Comparison of ENCODE assay signal across 9 cellular contexts in genomic region chr12:57735952-57736742, GRCh38. TPM values are rescaled to one million over a fixed set of nuclear protein-coding genes. Genes with fewer than 3 reads are reported as not detected.
DNase-seq lines count a peak whose midpoint lies in the region; ATAC-seq, FAIRE-seq and TF ChIP-seq lines count a peak whose summit lies in the region.
"Had no signal": no experiment of that assay in that cellular context is flagged by ENCODE, and none has a peak within 500 bp of the region (broad histone marks: within the 10 kb centered on the region; RNA-seq: fewer than 3 reads in every experiment).

No MANE protein-coding gene starts in this region.

- H3K27me3 Mint-ChIP-seq in neural progenitor cell (ENCODE audit: insufficient read depth, low read depth) (peaks cover 38% of the 10 kb centered on the region), natural killer cell (ENCODE audit: low read depth in 2 of 2) (no peaks in the 10 kb centered on the region)

- H3K9me3 ChIP-seq in ectodermal cell (ENCODE audit: control insufficient read depth, low read length) = no peaks in the 10 kb centered on the region
- no peaks in the 10 kb centered on the region for H3K9me3 ChIP-seq in neural progenitor cell (ENCODE audit: low read depth)

- intact Hi-C loops in natural killer cell (cut with micrococcal nuclease) = no loop called here

- H3K79me2 ChIP-seq in neural progenitor cell (ENCODE audit: low read depth) = no peaks in the 10 kb centered on the region

- peaks cover 39% of the 10 kb centered on the region for H4K20me1 ChIP-seq in neural progenitor cell (ENCODE audit: low read depth)

- FAIRE-seq in D721Med (lab: Jason Lieb, UNC) = no peak

- H3K27ac ChIP-seq in ectodermal cell (ENCODE audit: insufficient read depth, low read depth, low read length, poor library complexity, severe bottlenecking) (no peak overlapping the region), neural progenitor cell (no peak overlapping the region)
- H3K27ac ChIP-seq: HL-60 had no signal

- peaks cover 4% of the 10 kb centered on the region for H3K36me3 Mint-ChIP-seq in neural progenitor cell
- H3K36me3 Mint-ChIP-seq in natural killer cell = peaks cover 7% of the 10 kb centered on the region

- H3K4me1 Mint-ChIP-seq in neural progenitor cell (peaks cover 44% of the 10 kb centered on the region), natural killer cell (peaks cover 35 to 45% of the 10 kb centered on the region in 2 donors)

- peaks cover 32% of the 10 kb centered on the region for H3F3A ChIP-seq in neural progenitor cell (ENCODE audit: low read depth)

- peak overlapping the region; percentile 4 for H3K27ac Mint-ChIP-seq in neural progenitor cell
- H3K27ac Mint-ChIP-seq in natural killer cell = peak overlapping the region in 1 of 2 donors; percentile 74

- H3K36me3 ChIP-seq in ectodermal cell (ENCODE audit: control insufficient read depth, insufficient read depth, low read length) (no peaks in the 10 kb centered on the region), neural progenitor cell (no peaks in the 10 kb centered on the region)

- TF ChIP-seq CTCF in D721Med (IDR thresholded peaks at IDR 0.05; ENCODE audit: insufficient read depth, missing control alignments) = peak; percentile 24
- peak; percentile 48 for TF ChIP-seq CTCF in neural progenitor cell (IDR thresholded peaks at IDR 0.05)
- no peak for TF ChIP-seq CTCF in natural killer cell (IDR thresholded peaks at IDR 0.05)

- H3K9me3 Mint-ChIP-seq in neural progenitor cell = no peaks in the 10 kb centered on the region
- H3K9me3 Mint-ChIP-seq in natural killer cell = no peaks in the 10 kb centered on the region

- DNase-seq in D721Med (ENCODE audit: insufficient read length, low spot score) = no peak
- peak; percentile 48 for DNase-seq in NCI-H460 (ENCODE audit: extremely low read depth, low read depth)
- peak; percentile 80 for DNase-seq in neural progenitor cell (ENCODE audit: low spot score)
- no peak for DNase-seq in natural killer cell

- peak overlapping the region; percentile 98 for H3K4me2 ChIP-seq in neural progenitor cell

- WGBS in ectodermal cell, 2 experiments = 1% methylated on average over 47 to 49 of the region's 49 CpGs

- ATAC-seq in natural killer cell (no peak), GM21515 (IDR thresholded peaks at IDR 0.05; ENCODE audit: unreplicated experiment) (no peak), GM21381 (IDR thresholded peaks at IDR 0.05; ENCODE audit: unreplicated experiment) (no peak), GM19035 (IDR thresholded peaks at IDR 0.05; ENCODE audit: unreplicated experiment) (no peak)

- no peak overlapping the region for H2AFZ ChIP-seq in neural progenitor cell (replicated peaks)

- H3K4me3 Mint-ChIP-seq in neural progenitor cell (peak overlapping the region; percentile 80), natural killer cell (no peak overlapping the region)

- peak overlapping the region; percentile 16 for H3K4me3 ChIP-seq in ectodermal cell (ENCODE audit: insufficient read depth, low read depth, low read length)
- H3K4me3 ChIP-seq in neural progenitor cell = peak overlapping the region; percentile 44

- H3K4me1 ChIP-seq in ectodermal cell (ENCODE audit: control insufficient read depth, insufficient read depth, low read length) = peaks cover 30% of the 10 kb centered on the region
- H3K4me1 ChIP-seq in neural progenitor cell = peaks cover 24% of the 10 kb centered on the region

- H3K9ac ChIP-seq in neural progenitor cell = no peak overlapping the region

- H3K27me3 ChIP-seq in ectodermal cell (ENCODE audit: control insufficient read depth, insufficient read depth, low read length, poor library complexity, severe bottlenecking) = peaks cover 100% of the 10 kb centered on the region
- H3K27me3 ChIP-seq in neural progenitor cell = peaks cover 100% of the 10 kb centered on the region

RNA-seq across cellular contexts. Expression of gene AGAP2, which starts 2.4 kb away (rescaled TPM):
- total RNA-seq in NCI-H460 (2014; rRNA removed; shearing (Covaris generic)) = 0.06 TPM in 1 of 2 replicates, not detected in the other
- polyA plus RNA-seq in NCI-H460 (2014; cell fraction: nucleus; rRNA removed) = 0.03 and 0.20 TPM in 2 replicates
- polyA plus RNA-seq in ectodermal cell (2013, experiment 1 of 4) = 2.3 TPM
- polyA plus RNA-seq in ectodermal cell (2013, experiment 2 of 4) = 2.6 TPM
- 3.1 TPM for polyA plus RNA-seq in ectodermal cell (2013, experiment 3 of 4)
- 2.5 TPM for polyA plus RNA-seq in ectodermal cell (2013, experiment 4 of 4)
- total RNA-seq in neural progenitor cell (ENCODE audit: low replicate concordance) = 1.7 and 2.7 TPM in 2 replicates
- 10 to 100 TPM; 54.1 to 63.5 (median 54.8) TPM for total RNA-seq in natural killer cell

RNA-seq across cellular contexts. Expression of gene TSPAN31, which starts 8.7 kb away (rescaled TPM):
- 44.4 and 49.9 TPM in 2 replicates for total RNA-seq in NCI-H460 (2014; rRNA removed; shearing (Covaris generic))
- polyA plus RNA-seq in NCI-H460 (2014; cell fraction: nucleus; rRNA removed) = 36.8 and 82.4 TPM in 2 replicates
- 26.4 TPM for polyA plus RNA-seq in ectodermal cell (2013, experiment 1 of 4)
- 30.1 TPM for polyA plus RNA-seq in ectodermal cell (2013, experiment 2 of 4)
- polyA plus RNA-seq in ectodermal cell (2013, experiment 3 of 4) = 33.6 TPM
- polyA plus RNA-seq in ectodermal cell (2013, experiment 4 of 4) = 34.1 TPM
- total RNA-seq in neural progenitor cell (ENCODE audit: low replicate concordance) (57.6 and 61.3 TPM in 2 replicates), natural killer cell (10 to 100 TPM; 18.3 to 27.0 (median 23.5) TPM)

RNA-seq across cellular contexts. Expression of gene CDK4, which starts 16.0 kb away (rescaled TPM):
- total RNA-seq in NCI-H460 (2014; rRNA removed; shearing (Covaris generic)) = 115 and 116 TPM in 2 replicates
- 197 and 230 TPM in 2 replicates for polyA plus RNA-seq in NCI-H460 (2014; cell fraction: nucleus; rRNA removed)
- polyA plus RNA-seq in ectodermal cell (2013, experiment 1 of 4) = 202 TPM
- polyA plus RNA-seq in ectodermal cell (2013, experiment 2 of 4) = 214 TPM
- 156 TPM for polyA plus RNA-seq in ectodermal cell (2013, experiment 3 of 4)
- polyA plus RNA-seq in ectodermal cell (2013, experiment 4 of 4) = 145 TPM
- total RNA-seq in neural progenitor cell (ENCODE audit: low replicate concordance) (169 and 348 TPM in 2 replicates), natural killer cell (10 to 100 TPM; 30.7 to 39.5 (median 37.7) TPM)

RNA-seq across cellular contexts. Expression of gene MARCHF9, which starts 18.8 kb away (rescaled TPM):
- total RNA-seq in NCI-H460 (2014; rRNA removed; shearing (Covaris generic)) = 3.6 and 3.8 TPM in 2 replicates
- polyA plus RNA-seq in NCI-H460 (2014; cell fraction: nucleus; rRNA removed) = 6.2 and 8.4 TPM in 2 replicates
- 13.2 TPM for polyA plus RNA-seq in ectodermal cell (2013, experiment 1 of 4)
- 14.9 TPM for polyA plus RNA-seq in ectodermal cell (2013, experiment 2 of 4)
- polyA plus RNA-seq in ectodermal cell (2013, experiment 3 of 4) = 10.8 TPM
- polyA plus RNA-seq in ectodermal cell (2013, experiment 4 of 4) = 12.8 TPM
- 8.1 and 11.9 TPM in 2 replicates for total RNA-seq in neural progenitor cell (ENCODE audit: low replicate concordance)
- total RNA-seq in natural killer cell = 10 to 100 TPM; 25.4 to 28.4 (median 26.0) TPM

RNA-seq across cellular contexts. Expression of gene CYP27B1, which starts 30.7 kb away (rescaled TPM):
- 5.1 and 5.4 TPM in 2 replicates for total RNA-seq in NCI-H460 (2014; rRNA removed; shearing (Covaris generic))
- 4.6 and 8.0 TPM in 2 replicates for polyA plus RNA-seq in NCI-H460 (2014; cell fraction: nucleus; rRNA removed)
- 2.3 TPM for polyA plus RNA-seq in ectodermal cell (2013, experiment 1 of 4)
- 2.0 TPM for polyA plus RNA-seq in ectodermal cell (2013, experiment 2 of 4)
- 0.85 TPM for polyA plus RNA-seq in ectodermal cell (2013, experiment 3 of 4)
- polyA plus RNA-seq in ectodermal cell (2013, experiment 4 of 4) = 1.1 TPM
- total RNA-seq in neural progenitor cell (ENCODE audit: low replicate concordance) (0.17 and 0.99 TPM in 2 replicates), natural killer cell (1 to 10 TPM; 1.1 to 1.7 (median 1.6) TPM)

Comparison
In these comparisons a context has a peak if more than half of its experiments do, and no peak if none do; other contexts are left out.
1. DNase-seq: peak in NCI-H460 (single experiment) and neural progenitor cell (single experiment); none in D721Med (single experiment) and natural killer cell (single experiment).
2. RNA of gene AGAP2, which starts 2.4 kb away (total RNA-seq): 54.1 to 63.5 TPM in natural killer cell; 1.7 to 2.7 TPM in neural progenitor cell and 0.06 TPM in NCI-H460; every median in the first group is over 10 times any median in the second.